In the genomic region with DNA sequence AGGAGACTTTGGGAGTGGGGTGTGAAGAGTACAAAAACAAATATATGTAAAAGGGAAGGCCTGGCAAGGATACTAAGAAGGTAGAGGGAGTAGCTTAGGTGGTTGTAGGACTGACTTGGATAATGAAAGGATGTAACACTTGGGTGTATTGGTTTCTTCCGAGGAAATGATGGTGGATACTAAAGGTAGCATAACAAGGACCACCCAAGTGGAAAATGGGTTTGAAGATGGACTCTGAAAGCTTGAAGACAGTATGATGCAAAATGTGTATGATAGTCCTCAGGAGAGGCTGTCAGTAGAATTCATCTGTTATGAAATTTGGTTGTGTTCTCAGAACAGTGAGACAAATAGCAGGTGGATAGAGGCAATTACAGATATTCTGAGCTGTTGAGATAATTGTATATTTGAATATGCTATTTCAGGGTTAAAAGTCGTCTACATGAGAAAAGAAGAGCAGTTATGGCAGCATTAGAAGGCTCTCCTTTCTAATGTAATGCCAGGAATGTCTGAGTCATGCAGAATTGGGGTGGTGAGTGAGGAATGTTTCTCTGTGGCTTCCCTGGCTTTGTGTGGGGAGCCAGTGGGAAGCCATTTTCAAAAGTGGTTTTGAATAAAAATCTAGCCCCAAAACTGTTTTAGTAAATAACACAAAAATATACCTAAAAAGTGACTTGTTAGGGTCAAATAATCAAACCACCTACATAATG, we compare ENCODE assay signal across 12 cellular contexts.
A peak's percentile ranks its signal among the peaks of the same experiment; 100 is the strongest.
DNase-seq lines count a peak whose midpoint lies in the region; ATAC-seq, FAIRE-seq and TF ChIP-seq lines count a peak whose summit lies in the region.
"Had no signal": no experiment of that assay in that cellular context is flagged by ENCODE, and none has a peak within 500 bp of the region (broad histone marks: within the 10 kb centered on the region; RNA-seq: fewer than 3 reads in every experiment).

No MANE protein-coding gene starts in this region.

- CTCF ChIA-PET in IMR-90 (lab: Yijun Ruan, JAX): interaction anchor here (1.2 kb wide), 1 partner anchor 27 kb away, joined by 7 read pairs; no protein-coding TSS in a partner anchor
- CTCF ChIA-PET in HepG2 (lab: Yijun Ruan, JAX; ENCODE audit: low intra/inter-chr PET ratio, low total read pairs): no interaction called here

- H3K4me2 ChIP-seq in IMR-90 (ENCODE audit: low read depth, low read length) (no peak overlapping the region), HepG2 (ENCODE audit: low read depth, low read length) (no peak overlapping the region)

- DNase-seq in AG10803 (ENCODE audit: low read depth) (peak; percentile 88), IMR-90 (peak; percentile 77), choroid plexus epithelial cell (ENCODE audit: low read depth) (peak; percentile 92), HepG2 (ENCODE audit: low spot score) (peak; percentile 38)
- no peak for DNase-seq in stimulated activated CD4-positive, alpha-beta T cell treated with anti-CD3 and anti-CD28 coated beads, Interleukin-4, amount 100 ng/mL, for 4 hours
- no peak for DNase-seq in activated naive CD4-positive, alpha-beta T cell treated with anti-CD3 and anti-CD28 coated beads, Interleukin-2, amount 50 U/mL, for 72 hours (ENCODE audit: low spot score in 2 of 2)
- DNase-seq: SIG-M5 had no signal

- no peak overlapping the region; the same call in 1 of the 2 replicates for H4K91ac ChIP-seq in IMR-90 (ENCODE audit: insufficient read depth, low read depth, low read length)

- TF ChIP-seq POLR2A in IMR-90 (IDR thresholded peaks at IDR 0.05; ENCODE audit: low read depth, low read length) (no peak), HepG2 (IDR thresholded peaks at IDR 0.05; ENCODE audit: insufficient read depth in 1 of 2, low read depth in 2 of 2, low read length in 2 of 2) (no peak), GM18505 (IDR thresholded peaks at IDR 0.05; ENCODE audit: borderline replicate concordance, extremely low read depth, insufficient read depth, insufficient read length) (no peak)

- peaks cover 7 to 8% of the 10 kb centered on the region in 2 donors for H3K36me3 Mint-ChIP-seq in activated naive CD4-positive, alpha-beta T cell treated with anti-CD3 and anti-CD28 coated beads, Interleukin-2, amount 50 U/mL, for 72 hours

- TF ChIP-seq RAD21 in IMR-90 (IDR thresholded peaks at IDR 0.05; ENCODE audit: low read length): no peak
- TF ChIP-seq RAD21 in HepG2 (CRISPR knock-in tag; IDR thresholded peaks at IDR 0.05): no peak

- H3K18ac ChIP-seq in IMR-90 (ENCODE audit: low read depth, low read length): no peak overlapping the region; the same call in 1 of the 2 replicates

- H4K20me1 ChIP-seq in IMR-90 (ENCODE audit: insufficient read depth, low read length): no peaks in the 10 kb centered on the region
- H4K20me1 ChIP-seq in HepG2 (ENCODE audit: insufficient read depth, low read length): no peaks in the 10 kb centered on the region

- no peak overlapping the region for H2BK15ac ChIP-seq in IMR-90 (ENCODE audit: low read depth, low read length)

- in situ Hi-C loops in IMR-90 (cut with MboI; ENCODE audit: low sequenced_read_pairs) (no loop called here), HepG2 (cut with HindIII; ENCODE audit: extremely low pct_ligation_motif_present, low pct_unique_long_range_greater_than_20kb) (loop anchor here (10.0 kb wide), 1 partner anchor 120 kb away; no protein-coding TSS in a partner anchor)

- no peak overlapping the region for H4K5ac ChIP-seq in IMR-90 (ENCODE audit: low read depth, low read length)

- FAIRE-seq in HepG2 (lab: Jason Lieb, UNC): no peak
- FAIRE-seq: D721Med had no signal

- no peak overlapping the region for H3K14ac ChIP-seq in IMR-90 (replicated peaks; ENCODE audit: low read depth, low read length)

- H2BK5ac ChIP-seq in IMR-90 (ENCODE audit: low read depth, low read length, poor library complexity, severe bottlenecking): no peak overlapping the region

- intact Hi-C loops in IMR-90 (cut with micrococcal nuclease): no loop called here
- intact Hi-C loops in HepG2 (cut with micrococcal nuclease; ENCODE audit: unreplicated experiment): no loop called here

- no peak overlapping the region for H3K23ac ChIP-seq in IMR-90 (ENCODE audit: low read depth, low read length)

- no peak overlapping the region for H2AK5ac ChIP-seq in IMR-90 (ENCODE audit: low read depth, low read length)

- peak; percentile 96 for ATAC-seq in IMR-90 (ENCODE audit: low read depth)
- ATAC-seq in HepG2: no peak
- no peak for ATAC-seq in HG03460 (IDR thresholded peaks at IDR 0.05; ENCODE audit: unreplicated experiment)
- no peak for ATAC-seq in GM18505 (IDR thresholded peaks at IDR 0.05; ENCODE audit: unreplicated experiment)
- no peak for ATAC-seq in activated naive CD4-positive, alpha-beta T cell treated with anti-CD3 and anti-CD28 coated beads, Interleukin-2, amount 50 U/mL, for 72 hours

- H3K27ac Mint-ChIP-seq in activated naive CD4-positive, alpha-beta T cell treated with anti-CD3 and anti-CD28 coated beads, Interleukin-2, amount 50 U/mL, for 72 hours: no peak overlapping the region
- H3K27ac Mint-ChIP-seq: dendritic cell treated with granulocyte-macrophage colony-stimulating factor and Interleukin-4, amounts not matched to agents 40 ng/mL and 50 ng/mL, for 4 days had no signal

- H3K79me2 ChIP-seq in HepG2 (ENCODE audit: insufficient read depth, low read length): no peaks in the 10 kb centered on the region

- dilution Hi-C loops in IMR-90 (cut with HindIII; ENCODE audit: low sequenced_read_pairs, unreplicated experiment): no loop called here

- peaks cover 6% of the 10 kb centered on the region in 2 donors for H3K9me3 Mint-ChIP-seq in activated naive CD4-positive, alpha-beta T cell treated with anti-CD3 and anti-CD28 coated beads, Interleukin-2, amount 50 U/mL, for 72 hours

- H3K4me3 ChIP-seq in AG10803 (ENCODE audit: low read length): no peak overlapping the region
- no peak overlapping the region for H3K4me3 ChIP-seq in IMR-90 (ENCODE audit: insufficient read depth, low read depth, low read length)
- no peak overlapping the region for H3K4me3 ChIP-seq in choroid plexus epithelial cell (ENCODE audit: low read depth, low read length)
- no peak overlapping the region for H3K4me3 ChIP-seq in HepG2 (replicated peaks in 1 of 3; ENCODE audit: insufficient read depth in 1 of 3, low read depth in 2 of 3, low read length in 3 of 3)
- H3K4me3 ChIP-seq: vagina had no signal

- no peaks in the 10 kb centered on the region for H3K79me1 ChIP-seq in IMR-90 (ENCODE audit: low read depth in 1 of 2, low read length in 2 of 2)

- H2AK9ac ChIP-seq in IMR-90 (replicated peaks; ENCODE audit: low read depth, low read length, poor library complexity): no peak overlapping the region

- TF ChIP-seq CTCF in AG10803 (conservative IDR thresholded peaks at IDR 0.05; ENCODE audit: low read length) (no peak), IMR-90 (conservative IDR thresholded peaks at IDR 0.05; ENCODE audit: low read depth, low read length) (no peak), choroid plexus epithelial cell (conservative IDR thresholded peaks at IDR 0.05; ENCODE audit: low read depth, low read length) (no peak), HepG2 (CRISPR knock-in tag; IDR thresholded peaks at IDR 0.05) (no peak)

- H3K27ac ChIP-seq in IMR-90 (ENCODE audit: insufficient read depth, low read length) (no peak overlapping the region), HepG2 (ENCODE audit: extremely low read length, insufficient read depth, low read length) (no peak overlapping the region)
- H3K27ac ChIP-seq: vagina had no signal

- H3K9ac ChIP-seq in IMR-90 (ENCODE audit: low read depth, low read length): no peak overlapping the region
- no peak overlapping the region for H3K9ac ChIP-seq in HepG2 (ENCODE audit: insufficient read depth, low read depth, low read length)

- H3K4ac ChIP-seq in IMR-90 (ENCODE audit: low read depth, low read length): no peak overlapping the region

- no peak overlapping the region for H2BK20ac ChIP-seq in IMR-90 (ENCODE audit: low read depth, low read length)

- H3K36me3 ChIP-seq in IMR-90 (ENCODE audit: control insufficient read depth, insufficient read depth, low read length) (no peaks in the 10 kb centered on the region), HepG2 (replicated peaks in 1 of 2; ENCODE audit: control insufficient read depth in 1 of 2, insufficient read depth in 2 of 2, low read length in 2 of 2) (no peaks in the 10 kb centered on the region)
- H3K36me3 ChIP-seq: vagina had no signal

- H3K56ac ChIP-seq in IMR-90 (ENCODE audit: extremely low read depth, insufficient read depth, low read length): no peak overlapping the region

- H3K4me1 ChIP-seq in IMR-90 (ENCODE audit: control insufficient read depth, insufficient read depth, low read length): peaks cover 2% of the 10 kb centered on the region; the same call in 1 of the 2 replicates
- H3K4me1 ChIP-seq in HepG2 (ENCODE audit: insufficient read depth, low read length): peaks cover 16% of the 10 kb centered on the region
- H3K4me1 ChIP-seq: vagina had no signal

- no peak overlapping the region; the same call in 1 of the 2 replicates for H2BK120ac ChIP-seq in IMR-90 (ENCODE audit: low read depth, low read length)

- no peak overlapping the region for H4K8ac ChIP-seq in IMR-90 (ENCODE audit: low read depth in 2 of 2, low read length in 2 of 2)

- H2AFZ ChIP-seq in IMR-90 (replicated peaks; ENCODE audit: low read length, poor library complexity) (no peak overlapping the region), HepG2 (ENCODE audit: low read length) (no peak overlapping the region)

- H3K27me3 ChIP-seq in IMR-90 (ENCODE audit: control insufficient read depth, insufficient read depth, low read length) (peaks cover 4% of the 10 kb centered on the region; the same call in 1 of the 2 replicates), HepG2 (ENCODE audit: control insufficient read depth in 1 of 2, insufficient read depth in 2 of 2, low read length in 2 of 2) (no peaks in the 10 kb centered on the region)
- H3K27me3 ChIP-seq: vagina had no signal

- TF ChIP-seq EP300 in HepG2 (IDR thresholded peaks at IDR 0.05; ENCODE audit: low read depth in 2 of 2, low read length in 2 of 2) (no peak), HepG2 (CRISPR knock-in tag; IDR thresholded peaks at IDR 0.05; ENCODE audit: borderline replicate concordance) (no peak)

- POLR2A ChIA-PET in IMR-90 (lab: Charles Lee; ENCODE audit: unreplicated experiment) (no interaction called here), HepG2 (lab: Yijun Ruan, JAX) (no interaction called here)

- H3K9me1 ChIP-seq in IMR-90 (ENCODE audit: insufficient read depth, low read length): no peaks in the 10 kb centered on the region

- H3K9me3 ChIP-seq in IMR-90 (ENCODE audit: control insufficient read depth, insufficient read depth, low read length) (no peaks in the 10 kb centered on the region), HepG2 (ENCODE audit: low read length) (no peaks in the 10 kb centered on the region)
- H3K9me3 ChIP-seq: vagina had no signal

- 71% methylated on average over 1 of the region's 2 CpGs; no CpG with 5 or more reads in 1 of the 2 experiments for WGBS in IMR-90 (ENCODE audit: extremely low coverage in 2 of 2, insufficient read length in 1 of 2), 2 experiments
- WGBS in HepG2 (ENCODE audit: low lambda C conversion rate): 68% methylated on average over 2 of the region's 2 CpGs

- BruUV-seq in IMR-90 (replicated peaks; lab: Mats Ljungman, UMichigan) (no TSS peak), HepG2 (replicated peaks; lab: Mats Ljungman, UMichigan) (no TSS peak)

TF ChIP-seq in IMR-90, 13 proteins besides CTCF, POLR2A, EP300 and RAD21 (continues in another document):
- TF ChIP-seq MAZ (IDR thresholded peaks at IDR 0.05; ENCODE audit: borderline replicate concordance, low read depth, low read length): no peak

TF ChIP-seq in HepG2, 621 proteins besides CTCF, POLR2A, EP300 and RAD21 (continues in another document):
- no peak for TF ChIP-seq RFX1 (IDR thresholded peaks at IDR 0.05)

Comparison
In these comparisons a context has a peak if more than half of its experiments do, and no peak if none do; other contexts are left out.
1. DNase-seq: peak in AG10803 (single experiment), IMR-90 (single experiment), choroid plexus epithelial cell (single experiment) and HepG2 (single experiment); none in stimulated activated CD4-positive, alpha-beta T cell treated with anti-CD3 and anti-CD28 coated beads, Interleukin-4, amount 100 ng/mL, for 4 hours (0 of 2) and activated naive CD4-positive, alpha-beta T cell treated with anti-CD3 and anti-CD28 coated beads, Interleukin-2, amount 50 U/mL, for 72 hours (0 of 2).